In the genomic region with DNA sequence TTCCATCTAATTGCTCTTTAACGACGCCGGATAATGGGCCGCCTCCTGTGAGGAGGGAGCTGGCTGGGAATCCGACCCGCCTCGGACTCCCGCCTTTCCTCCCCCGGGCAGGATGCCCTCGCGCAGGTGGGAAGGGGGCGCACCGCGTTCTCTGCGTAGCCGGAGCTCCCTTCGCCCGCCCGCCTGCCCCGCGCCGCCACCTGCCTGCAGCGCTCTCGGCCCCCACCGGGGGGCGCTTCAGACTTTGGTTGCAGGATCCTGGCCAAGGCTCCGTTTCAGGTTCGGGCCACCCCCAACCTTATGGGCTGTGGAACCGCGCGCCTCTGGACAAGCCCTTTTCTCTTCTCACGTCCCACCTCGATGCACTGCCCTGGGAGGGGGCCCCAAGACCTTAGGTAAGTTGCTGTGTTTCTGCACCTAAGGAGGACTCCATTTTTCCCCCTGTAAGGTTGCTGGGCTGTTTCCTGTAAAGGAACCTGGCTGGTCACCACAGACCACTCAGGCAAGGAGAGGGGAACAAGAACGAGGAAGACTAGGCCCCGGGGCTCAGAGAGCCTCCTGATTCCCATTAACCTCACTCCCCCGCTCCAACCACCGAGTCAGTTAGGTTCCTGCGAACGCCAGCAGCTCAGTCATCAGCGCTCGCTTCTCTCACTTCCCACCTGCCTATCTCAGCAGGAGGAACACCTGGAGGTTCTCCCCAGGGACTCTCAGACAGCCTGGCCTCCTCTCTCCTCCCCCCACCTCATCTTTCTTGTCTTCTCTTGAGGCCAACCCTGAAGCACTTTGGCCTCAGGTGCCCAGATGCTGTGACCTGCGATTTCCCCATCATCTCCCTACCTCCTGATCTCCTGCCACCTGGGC, we compare ENCODE assay signal across 8 cellular contexts. TPM values are rescaled to one million over a fixed set of nuclear protein-coding genes. Genes with fewer than 3 reads are reported as not detected.
DNase-seq lines count a peak whose midpoint lies in the region; ATAC-seq and TF ChIP-seq lines count a peak whose summit lies in the region.

No MANE protein-coding gene starts in this region.

- H3K36me3 ChIP-seq in kidney epithelial cell (ENCODE audit: control insufficient read depth, insufficient read depth, low read length), result no peaks in the 10 kb centered on the region

- TF ChIP-seq CTCF in AG09309 (IDR thresholded peaks at IDR 0.05; ENCODE audit: control insufficient read depth, insufficient read depth, low read depth, low read length, missing control alignments) (peak; percentile 77), MCF 10A (IDR thresholded peaks at IDR 0.05; ENCODE audit: unreplicated experiment) (peak; percentile 85), kidney epithelial cell (IDR thresholded peaks at IDR 0.05; ENCODE audit: insufficient read depth, low read length, poor library complexity, severe bottlenecking) (peak; percentile 78)

- ATAC-seq in GM19438 (IDR thresholded peaks at IDR 0.05; ENCODE audit: low read depth, unreplicated experiment), result peak; percentile 71
- no peak for ATAC-seq in GM19452 (IDR thresholded peaks at IDR 0.05; ENCODE audit: unreplicated experiment)

- no peaks in the 10 kb centered on the region for H3K27me3 Mint-ChIP-seq in MCF 10A (ENCODE audit: insufficient read depth, unreplicated experiment)

- no TSS peak for BruUV-seq in MCF 10A (replicated peaks; lab: Mats Ljungman, UMichigan)

- no peaks in the 10 kb centered on the region for H3K9me3 Mint-ChIP-seq in MCF 10A (ENCODE audit: unreplicated experiment)

- peaks cover 8% of the 10 kb centered on the region for H3K4me1 Mint-ChIP-seq in MCF 10A (ENCODE audit: insufficient read depth, unreplicated experiment)

- no peak for DNase-seq in AG09309 (ENCODE audit: low read depth)
- DNase-seq in MV-4-11 (lab: John Stamatoyannopoulos, UW), result peak; percentile 39
- peak; percentile 80 for DNase-seq in UCSD-AML1 (lab: John Stamatoyannopoulos, UW; ENCODE audit: unreplicated experiment)
- peak; percentile 64 for DNase-seq in MCF 10A (ENCODE audit: unreplicated experiment)
- no peak for DNase-seq in kidney epithelial cell (ENCODE audit: low read depth)
- peak; percentile 78 for DNase-seq in stimulated activated CD4-positive, alpha-beta T cell treated with anti-CD3 and anti-CD28 coated beads, Interleukin-4, amount 100 ng/mL, for 24 hours

- intact Hi-C loops in MCF 10A (cut with micrococcal nuclease), result loop anchor here (1.0 kb wide), 1 partner anchor 16 kb away; no protein-coding TSS in a partner anchor

- POLR2A ChIA-PET in MCF 10A (lab: Yijun Ruan, JAX), result interaction anchor here (0.8 to 5.9 kb wide), 7 partner anchors 8 to 91 kb away, joined by 3 to 71 read pairs (median 9); a partner anchor contains a TSS

- H3K4me3 Mint-ChIP-seq in MCF 10A (ENCODE audit: unreplicated experiment), result peak overlapping the region; percentile 47

- CTCF ChIA-PET in MCF 10A (lab: Yijun Ruan, JAX), result interaction anchor here (0.5 to 13.2 kb wide), 22 partner anchors 9 to 1695 kb away, joined by 3 to 234 read pairs (median 4); a partner anchor contains a TSS

- H3K36me3 Mint-ChIP-seq in MCF 10A (ENCODE audit: insufficient read depth, unreplicated experiment), result no peaks in the 10 kb centered on the region

- H3K4me3 ChIP-seq in AG09309 (ENCODE audit: control insufficient read depth, low read depth, low read length) (peak overlapping the region; percentile 6), kidney epithelial cell (ENCODE audit: low read depth, low read length) (no peak overlapping the region)

- H3K27me3 ChIP-seq in kidney epithelial cell (ENCODE audit: control insufficient read depth, insufficient read depth, low read length), result peaks cover 42% of the 10 kb centered on the region

- H3K27ac Mint-ChIP-seq in MCF 10A (ENCODE audit: low read depth, unreplicated experiment), result no peak overlapping the region

RNA-seq across cellular contexts. Expression of a gene that starts 11.4 kb away (rescaled TPM):
- total RNA-seq in MCF 10A (2022), result 2.4 and 6.7 TPM in 2 replicates
- 2.0 and 4.8 TPM in 2 replicates for total RNA-seq in kidney epithelial cell

RNA-seq across cellular contexts. Expression of a gene that starts 19.4 kb away (rescaled TPM):
- 39.4 and 55.2 TPM in 2 replicates for total RNA-seq in MCF 10A (2022)
- total RNA-seq in kidney epithelial cell, result 59.4 and 77.4 TPM in 2 replicates

RNA-seq across cellular contexts. Expression of a gene that starts 19.5 kb away (rescaled TPM):
- total RNA-seq in MCF 10A (2022) (0.27 and 0.58 TPM in 2 replicates), kidney epithelial cell (1.2 and 3.5 TPM in 2 replicates)

RNA-seq across cellular contexts. Expression of a gene that starts 50.8 kb away (rescaled TPM):
- 15.2 and 18.6 TPM in 2 replicates for total RNA-seq in MCF 10A (2022)
- total RNA-seq in kidney epithelial cell, result 118 and 125 TPM in 2 replicates

Comparison
In these comparisons a context has a peak if more than half of its experiments do, and no peak if none do; other contexts are left out.
1. DNase-seq: peak in MV-4-11 (single experiment), UCSD-AML1 (single experiment), MCF 10A (single experiment) and stimulated activated CD4-positive, alpha-beta T cell treated with anti-CD3 and anti-CD28 coated beads, Interleukin-4, amount 100 ng/mL, for 24 hours (single experiment); none in AG09309 (single experiment) and kidney epithelial cell (single experiment).
2. Peak in every context shown above with its lines, with median percentiles within 50 percentile points of each other: CTCF ChIP-seq.